In genomic region chr16:28320741-28321140, GRCh38 we compare ENCODE assay signal across 33 cellular contexts. TPM values are rescaled to one million over a fixed set of nuclear protein-coding genes. Genes with fewer than 3 reads are reported as not detected.
"Had no signal": no experiment of that assay in that cellular context is flagged by ENCODE, and none has a peak within 500 bp of the region (broad histone marks: within the 10 kb centered on the region; RNA-seq: fewer than 3 reads in every experiment).

No MANE protein-coding gene starts in this region.

- H3K9me3 ChIP-seq: ascending aorta had no signal

- H3K4me1 ChIP-seq: ascending aorta had no signal

- H3K27me3 Mint-ChIP-seq: activated B cell treated with CpG ODN at 0.5 μM for 24 hours; activated CD4-positive, alpha-beta memory T cell treated with anti-CD3 and anti-CD28 coated beads for 36 hours; activated CD4-positive, alpha-beta T cell treated with anti-CD3 and anti-CD28 coated beads, Interleukin-2, amount 10 ng/mL, durations not matched to agents 24 days and 14 days; activated CD8-positive, alpha-beta T cell treated with anti-CD3 and anti-CD28 coated beads for 36 hours; activated naive CD4-positive, alpha-beta T cell treated with anti-CD3 and anti-CD28 coated beads, Interleukin-2, amount 50 U/mL, for 24 hours; activated naive CD8-positive, alpha-beta T cell; activated naive CD8-positive, alpha-beta T cell treated with anti-CD3 and anti-CD28 coated beads, Interleukin-2, amount 10 ng/mL, durations not matched to agents 7 days and 5 days; activated naive CD8-positive, alpha-beta T cell treated with anti-CD3 and anti-CD28 coated beads, Interleukin-2, amount 50 U/mL, for 24 hours; activated T-helper 17 cell treated with anti-CD3 and anti-CD28 coated beads, Interleukin-2, amount 50 U/mL, for 72 hours; brain; T-cell; T-helper 17 cell had no signal

- H3K27ac Mint-ChIP-seq: activated B cell treated with CpG ODN at 0.5 μM for 24 hours; activated CD4-positive, alpha-beta memory T cell treated with anti-CD3 and anti-CD28 coated beads for 36 hours; activated CD4-positive, alpha-beta T cell treated with anti-CD3 and anti-CD28 coated beads, Interleukin-2, amount 10 ng/mL, durations not matched to agents 24 days and 14 days; activated CD8-positive, alpha-beta T cell treated with anti-CD3 and anti-CD28 coated beads for 36 hours; activated naive CD4-positive, alpha-beta T cell treated with anti-CD3 and anti-CD28 coated beads for 36 hours; activated naive CD4-positive, alpha-beta T cell treated with anti-CD3 and anti-CD28 coated beads, Interleukin-2, amount 50 U/mL, for 24 hours; activated naive CD8-positive, alpha-beta T cell; activated naive CD8-positive, alpha-beta T cell treated with anti-CD3 and anti-CD28 coated beads, Interleukin-2, amount 10 ng/mL, durations not matched to agents 7 days and 5 days; activated naive CD8-positive, alpha-beta T cell treated with anti-CD3 and anti-CD28 coated beads, Interleukin-2, amount 50 U/mL, for 24 hours; activated T-cell treated with anti-CD3 and anti-CD28 coated beads, Interleukin-2, amount 50 U/mL, for 72 hours; activated T-helper 1 cell treated with anti-CD3 and anti-CD28 coated beads, Interleukin-12 subunit alpha, Interleukin-12 subunit beta, Interleukin-2, Interleukin-4 antibody, amounts not matched to agents 30 ng/mL and 10 ng/mL and 1 ng/mL, durations not matched to agents 14 hours and 24 hours and 36 hours; activated T-helper 17 cell treated with anti-CD3 and anti-CD28 coated beads, Interleukin-2, amount 50 U/mL, for 72 hours; brain; T-cell; T-helper 17 cell had no signal

- H3K36me3 ChIP-seq: ascending aorta, cardiac muscle cell had no signal

- DNase-seq: activated B cell treated with CpG ODN at 0.5 μM for 24 hours; activated CD4-positive, alpha-beta memory T cell treated with anti-CD3 and anti-CD28 coated beads for 36 hours; activated CD4-positive, alpha-beta T cell treated with anti-CD3 and anti-CD28 coated beads for 4 hours; activated CD4-positive, alpha-beta T cell treated with anti-CD3 and anti-CD28 coated beads, Interleukin-2, amount 10 ng/mL, durations not matched to agents 24 days and 14 days; activated CD4-positive, alpha-beta T cell treated with anti-CD3 and anti-CD28 coated beads, Interleukin-2, amount 50 U/mL, for 1 hour; activated CD4-positive, alpha-beta T cell treated with anti-CD3 and anti-CD28 coated beads, Interleukin-2, amount 50 U/mL, for 4 hours; activated CD4-positive, CD25-positive, alpha-beta regulatory T cell treated with anti-CD3 and anti-CD28 coated beads, Interleukin-2, amount 50 U/mL, for 72 hours; activated CD8-positive, alpha-beta memory T cell treated with anti-CD3 and anti-CD28 coated beads, Interleukin-2, amount 50 U/mL, for 4 hours; activated CD8-positive, alpha-beta T cell treated with anti-CD3 and anti-CD28 coated beads for 36 hours; activated effector memory CD4-positive, alpha-beta T cell treated with anti-CD3 and anti-CD28 coated beads, Interleukin-2, amount 50 U/mL, for 16 hours; activated gamma-delta T cell treated with Interleukin-2 at 50 U/mL for 16 hours; activated naive CD4-positive, alpha-beta T cell; activated naive CD4-positive, alpha-beta T cell treated with anti-CD3 and anti-CD28 coated beads for 36 hours; activated naive CD8-positive, alpha-beta T cell treated with anti-CD3 and anti-CD28 coated beads, Interleukin-2, amount 10 ng/mL, durations not matched to agents 7 days and 5 days; activated naive CD8-positive, alpha-beta T cell treated with anti-CD3 and anti-CD28 coated beads, Interleukin-2, amount 50 U/mL, for 24 hours; activated T-cell treated with anti-CD3 and anti-CD28 coated beads for 4 hours; activated T-cell treated with anti-CD3 and anti-CD28 coated beads, Interleukin-2, amount 50 U/mL, for 1 hour; activated T-cell treated with anti-CD3 and anti-CD28 coated beads, Interleukin-2, amount 50 U/mL, for 4 hours; activated T-cell treated with anti-CD3 and anti-CD28 coated beads, Interleukin-2, amount 50 U/mL, for 72 hours; amygdala; anterior cingulate cortex; caudate nucleus; SW 1271; T-cell; T-helper 17 cell had no signal

- H3K4me3 ChIP-seq: ascending aorta, cardiac muscle cell had no signal

- H3K4me3 Mint-ChIP-seq: activated B cell treated with CpG ODN at 0.5 μM for 24 hours; activated CD4-positive, alpha-beta memory T cell treated with anti-CD3 and anti-CD28 coated beads for 36 hours; activated CD4-positive, alpha-beta T cell treated with anti-CD3 and anti-CD28 coated beads, Interleukin-2, amount 10 ng/mL, durations not matched to agents 24 days and 14 days; activated CD8-positive, alpha-beta T cell treated with anti-CD3 and anti-CD28 coated beads for 36 hours; activated naive CD4-positive, alpha-beta T cell treated with anti-CD3 and anti-CD28 coated beads for 36 hours; activated naive CD4-positive, alpha-beta T cell treated with anti-CD3 and anti-CD28 coated beads, Interleukin-2, amount 50 U/mL, for 24 hours; activated naive CD8-positive, alpha-beta T cell; activated naive CD8-positive, alpha-beta T cell treated with anti-CD3 and anti-CD28 coated beads, Interleukin-2, amount 10 ng/mL, durations not matched to agents 7 days and 5 days; activated naive CD8-positive, alpha-beta T cell treated with anti-CD3 and anti-CD28 coated beads, Interleukin-2, amount 50 U/mL, for 24 hours; activated T-cell treated with anti-CD3 and anti-CD28 coated beads, Interleukin-2, amount 50 U/mL, for 4 hours; activated T-cell treated with anti-CD3 and anti-CD28 coated beads, Interleukin-2, amount 50 U/mL, for 72 hours; activated T-helper 1 cell treated with anti-CD3 and anti-CD28 coated beads, Interleukin-12 subunit alpha, Interleukin-12 subunit beta, Interleukin-2, Interleukin-4 antibody, amounts not matched to agents 30 ng/mL and 10 ng/mL and 1 ng/mL, durations not matched to agents 14 hours and 24 hours and 36 hours; activated T-helper 17 cell treated with anti-CD3 and anti-CD28 coated beads, Interleukin-2, amount 50 U/mL, for 72 hours; brain; T-cell; T-helper 17 cell had no signal

- ATAC-seq: activated naive CD8-positive, alpha-beta T cell treated with anti-CD3 and anti-CD28 coated beads, Interleukin-2, amount 50 U/mL, for 24 hours; activated T-cell treated with anti-CD3 and anti-CD28 coated beads, Interleukin-2, amount 50 U/mL, for 4 hours; activated T-cell treated with anti-CD3 and anti-CD28 coated beads, Interleukin-2, amount 50 U/mL, for 72 hours; activated T-helper 17 cell treated with anti-CD3 and anti-CD28 coated beads, Interleukin-2, amount 50 U/mL, for 72 hours; T-helper 17 cell had no signal

- H3K27me3 ChIP-seq: ascending aorta, cardiac muscle cell had no signal

- H3K36me3 Mint-ChIP-seq: activated CD4-positive, alpha-beta memory T cell treated with anti-CD3 and anti-CD28 coated beads for 36 hours; activated naive CD8-positive, alpha-beta T cell; activated naive CD8-positive, alpha-beta T cell treated with anti-CD3 and anti-CD28 coated beads, Interleukin-2, amount 10 ng/mL, durations not matched to agents 7 days and 5 days had no signal

- H3K27ac ChIP-seq: ascending aorta, cardiac muscle cell, VCaP had no signal

- H3K9me3 Mint-ChIP-seq: activated B cell treated with CpG ODN at 0.5 μM for 24 hours; activated CD4-positive, alpha-beta memory T cell treated with anti-CD3 and anti-CD28 coated beads for 36 hours; activated CD4-positive, alpha-beta T cell treated with anti-CD3 and anti-CD28 coated beads, Interleukin-2, amount 10 ng/mL, durations not matched to agents 24 days and 14 days; activated CD8-positive, alpha-beta T cell treated with anti-CD3 and anti-CD28 coated beads for 36 hours; activated naive CD4-positive, alpha-beta T cell treated with anti-CD3 and anti-CD28 coated beads for 36 hours; activated naive CD4-positive, alpha-beta T cell treated with anti-CD3 and anti-CD28 coated beads, Interleukin-2, amount 50 U/mL, for 24 hours; activated naive CD8-positive, alpha-beta T cell treated with anti-CD3 and anti-CD28 coated beads, Interleukin-2, amount 10 ng/mL, durations not matched to agents 7 days and 5 days; activated naive CD8-positive, alpha-beta T cell treated with anti-CD3 and anti-CD28 coated beads, Interleukin-2, amount 50 U/mL, for 24 hours; activated T-cell treated with anti-CD3 and anti-CD28 coated beads, Interleukin-2, amount 50 U/mL, for 4 hours; activated T-cell treated with anti-CD3 and anti-CD28 coated beads, Interleukin-2, amount 50 U/mL, for 72 hours; activated T-helper 1 cell treated with anti-CD3 and anti-CD28 coated beads, Interleukin-12 subunit alpha, Interleukin-12 subunit beta, Interleukin-2, Interleukin-4 antibody, amounts not matched to agents 30 ng/mL and 10 ng/mL and 1 ng/mL, durations not matched to agents 14 hours and 24 hours and 36 hours; activated T-helper 17 cell treated with anti-CD3 and anti-CD28 coated beads, Interleukin-2, amount 50 U/mL, for 72 hours; T-cell had no signal

RNA-seq across cellular contexts. Expression of gene SBK1, which starts 28.4 kb away (rescaled TPM):
- total RNA-seq: ascending aorta had no signal
